Comparison of ENCODE assay signal across 7 cellular contexts in genomic region chr11:122690801-122691649, GRCh38. TPM values are rescaled to one million over a fixed set of nuclear protein-coding genes. Genes with fewer than 3 reads are reported as not detected.
DNase-seq lines count a peak whose midpoint lies in the region; ATAC-seq and TF ChIP-seq lines count a peak whose summit lies in the region.

No MANE protein-coding gene starts in this region.

- TF ChIP-seq CTCF in IMR-90 (conservative IDR thresholded peaks at IDR 0.05; ENCODE audit: low read depth, low read length) (no peak), stomach (IDR thresholded peaks at IDR 0.05) (no peak)

- H3K56ac ChIP-seq in IMR-90 (ENCODE audit: extremely low read depth, insufficient read depth, low read length): peak overlapping the region; percentile 25

- peaks cover 17% of the 10 kb centered on the region for H4K20me1 ChIP-seq in IMR-90 (ENCODE audit: insufficient read depth, low read length)

- H2AFZ ChIP-seq in IMR-90 (replicated peaks; ENCODE audit: low read length, poor library complexity): peak overlapping the region; percentile 46

- CTCF ChIA-PET in IMR-90 (lab: Yijun Ruan, JAX): interaction anchor here (0.6 kb wide), 2 partner anchors 27 to 594 kb away, joined by 3 to 4 read pairs; no protein-coding TSS in a partner anchor

- H3K4me1 ChIP-seq in IMR-90 (ENCODE audit: control insufficient read depth, insufficient read depth, low read length) (peaks cover 17% of the 10 kb centered on the region), stomach (peaks cover 0 to 25% (median 13%) of the 10 kb centered on the region in 4 donors)

- H2BK5ac ChIP-seq in IMR-90 (ENCODE audit: low read depth, low read length, poor library complexity, severe bottlenecking): peak overlapping the region; percentile 45

- H4K8ac ChIP-seq in IMR-90 (ENCODE audit: low read depth in 2 of 2, low read length in 2 of 2): peak overlapping the region; percentile 71 to 75

- H3K18ac ChIP-seq in IMR-90 (ENCODE audit: low read depth, low read length): peak overlapping the region; percentile 46

- DNase-seq in IMR-90 (peak; percentile 57), immature natural killer cell (peak in 1 of 3 donors; percentile 18), stomach (no peak), Ammon's horn (ENCODE audit: low spot score) (no peak), pons (ENCODE audit: low spot score) (no peak)
- DNase-seq in activated naive CD4-positive, alpha-beta T cell treated with anti-CD3 and anti-CD28 coated beads, Interleukin-2, amount 50 U/mL, for 72 hours (ENCODE audit: low spot score in 2 of 2): no peak

- H3K4ac ChIP-seq in IMR-90 (ENCODE audit: low read depth, low read length): peak overlapping the region; percentile 80

- peaks cover 37 to 75% of the 10 kb centered on the region in 2 experiments for H3K79me1 ChIP-seq in IMR-90 (ENCODE audit: low read depth in 1 of 2, low read length in 2 of 2)

- H2BK20ac ChIP-seq in IMR-90 (ENCODE audit: low read depth, low read length): peak overlapping the region; percentile 73; the same call in 1 of the 2 replicates

- 0 out of 3 replicates have a peak overlapping the region, but pooled peaks have one; percentile 2 for H2BK15ac ChIP-seq in IMR-90 (ENCODE audit: low read depth, low read length)

- H3K27me3 Mint-ChIP-seq in immature natural killer cell (ENCODE audit: low read depth in 3 of 3): peaks cover 0 to 2% (median 2%) of the 10 kb centered on the region in 3 donors

- H2AK9ac ChIP-seq in IMR-90 (replicated peaks; ENCODE audit: low read depth, low read length, poor library complexity): peak overlapping the region; percentile 88

- H3K9me1 ChIP-seq in IMR-90 (ENCODE audit: insufficient read depth, low read length): peaks cover 6% of the 10 kb centered on the region

- peak overlapping the region; percentile 29; the same call in 1 of the 2 replicates for H4K91ac ChIP-seq in IMR-90 (ENCODE audit: insufficient read depth, low read depth, low read length)

- H3K27me3 ChIP-seq in IMR-90 (ENCODE audit: control insufficient read depth, insufficient read depth, low read length) (no peaks in the 10 kb centered on the region), stomach (no peaks in the 10 kb centered on the region)

- TF ChIP-seq POLR2A in IMR-90 (IDR thresholded peaks at IDR 0.05; ENCODE audit: low read depth, low read length): no peak
- no peak for TF ChIP-seq POLR2A in stomach (IDR thresholded peaks at IDR 0.05)

- peak overlapping the region; percentile 69 for H2BK120ac ChIP-seq in IMR-90 (ENCODE audit: low read depth, low read length)

- H3K9me3 ChIP-seq in IMR-90 (ENCODE audit: control insufficient read depth, insufficient read depth, low read length) (no peaks in the 10 kb centered on the region), stomach (no peaks in the 10 kb centered on the region)

- ATAC-seq in IMR-90 (ENCODE audit: low read depth): peak; percentile 75
- ATAC-seq in activated naive CD4-positive, alpha-beta T cell treated with anti-CD3 and anti-CD28 coated beads, Interleukin-2, amount 50 U/mL, for 72 hours: peak; percentile 1 to 19
- no peak for ATAC-seq in GM21390 (IDR thresholded peaks at IDR 0.05; ENCODE audit: unreplicated experiment)

- H3K27ac ChIP-seq in IMR-90 (ENCODE audit: insufficient read depth, low read length) (peak overlapping the region; percentile 85; the same call in 1 of the 2 replicates), stomach (peak overlapping the region in 4 of 5 donors; percentile 49 to 74 (median 72))

- no peak for TF ChIP-seq RAD21 in IMR-90 (IDR thresholded peaks at IDR 0.05; ENCODE audit: low read length)

- H3K36me3 Mint-ChIP-seq in activated naive CD4-positive, alpha-beta T cell treated with anti-CD3 and anti-CD28 coated beads, Interleukin-2, amount 50 U/mL, for 72 hours: peaks cover 0 to 11% of the 10 kb centered on the region in 2 donors
- peaks cover 0 to 9% (median 3%) of the 10 kb centered on the region in 3 donors for H3K36me3 Mint-ChIP-seq in immature natural killer cell

- peak overlapping the region; percentile 67 for H3K23ac ChIP-seq in IMR-90 (ENCODE audit: low read depth, low read length)

- dilution Hi-C loops in IMR-90 (cut with HindIII; ENCODE audit: low sequenced_read_pairs, unreplicated experiment): no loop called here

- peak overlapping the region; percentile 53 to 82 (median 73) for H3K4me3 Mint-ChIP-seq in immature natural killer cell

- H3K9me3 Mint-ChIP-seq in activated naive CD4-positive, alpha-beta T cell treated with anti-CD3 and anti-CD28 coated beads, Interleukin-2, amount 50 U/mL, for 72 hours: peaks cover 3 to 4% of the 10 kb centered on the region in 2 donors
- no peaks in the 10 kb centered on the region for H3K9me3 Mint-ChIP-seq in immature natural killer cell

- 100% methylated on average over 1 of the region's 14 CpGs; no CpG with 5 or more reads in 1 of the 2 experiments for WGBS in IMR-90 (ENCODE audit: extremely low coverage in 2 of 2, insufficient read length in 1 of 2), 2 experiments
- 61 to 70% (median 66%) methylated on average over 14 of the region's 14 CpGs for WGBS in stomach, 5 donors

- H3K4me3 ChIP-seq in IMR-90 (ENCODE audit: insufficient read depth, low read depth, low read length) (no peak overlapping the region), stomach (peak overlapping the region; percentile 3 to 15 (median 6))

- peak overlapping the region; percentile 81 for H4K5ac ChIP-seq in IMR-90 (ENCODE audit: low read depth, low read length)

- H3K14ac ChIP-seq in IMR-90 (replicated peaks; ENCODE audit: low read depth, low read length): peak overlapping the region; percentile 47

- BruUV-seq in IMR-90 (replicated peaks; lab: Mats Ljungman, UMichigan): no TSS peak

- in situ Hi-C loops in IMR-90 (cut with MboI; ENCODE audit: low sequenced_read_pairs): loop anchor here (25.0 kb wide), 1 partner anchor 496 kb away; the partner anchor contains the start of gene CLMP

- peak overlapping the region; percentile 77; the same call in 1 of the 2 replicates for H2AK5ac ChIP-seq in IMR-90 (ENCODE audit: low read depth, low read length)

- intact Hi-C loops in IMR-90 (cut with micrococcal nuclease) (no loop called here), stomach (cut with DNase I; ENCODE audit: low total_unique reads) (no loop called here)

- H3K4me1 Mint-ChIP-seq in immature natural killer cell: peaks cover 52 to 73% of the 10 kb centered on the region in 2 donors

- peak overlapping the region; percentile 2 for H3K9ac ChIP-seq in IMR-90 (ENCODE audit: low read depth, low read length)

- H3K4me2 ChIP-seq in IMR-90 (ENCODE audit: low read depth, low read length): peak overlapping the region; percentile 62

- H3K36me3 ChIP-seq in IMR-90 (ENCODE audit: control insufficient read depth, insufficient read depth, low read length) (no peaks in the 10 kb centered on the region), stomach (no peaks in the 10 kb centered on the region)

- TF ChIP-seq EP300 in stomach (IDR thresholded peaks at IDR 0.05): no peak

- POLR2A ChIA-PET in IMR-90 (lab: Charles Lee; ENCODE audit: unreplicated experiment): interaction anchor here (0.6 to 0.9 kb wide), 4 partner anchors 35 to 823 kb away, joined by 3 to 4 read pairs (median 4); partner anchors contain the start of gene UBASH3B

- H3K27ac Mint-ChIP-seq in activated naive CD4-positive, alpha-beta T cell treated with anti-CD3 and anti-CD28 coated beads, Interleukin-2, amount 50 U/mL, for 72 hours: peak overlapping the region in 1 of 2 donors; percentile 78
- peak overlapping the region; percentile 81 to 92 (median 91) for H3K27ac Mint-ChIP-seq in immature natural killer cell

TF ChIP-seq in IMR-90, 13 proteins besides CTCF, POLR2A, EP300 and RAD21:
- no peak for TF ChIP-seq NFE2L2 (IDR thresholded peaks at IDR 0.05; ENCODE audit: low read depth, low read length)
- TF ChIP-seq MAZ (IDR thresholded peaks at IDR 0.05; ENCODE audit: borderline replicate concordance, low read depth, low read length): no peak
- TF ChIP-seq CHD1 (IDR thresholded peaks at IDR 0.05; ENCODE audit: low read depth, low read length): no peak
- TF ChIP-seq CEBPB (IDR thresholded peaks at IDR 0.05; ENCODE audit: low read depth, low read length): peak; percentile 16; the same call in 1 of the 2 replicates
- no peak for TF ChIP-seq BHLHE40 (IDR thresholded peaks at IDR 0.05; ENCODE audit: low read depth, low read length)
- no peak for TF ChIP-seq RFX5 (IDR thresholded peaks at IDR 0.05; ENCODE audit: low read depth, low read length)
- TF ChIP-seq FOS (IDR thresholded peaks at IDR 0.05; ENCODE audit: low read depth, low read length): no peak

RNA-seq across cellular contexts. Expression of gene UBASH3B, which starts 35.5 kb away (rescaled TPM):
- 48.0 and 48.6 TPM in 2 replicates for total RNA-seq in IMR-90 (2012; rRNA removed)
- 27.2 and 28.5 TPM in 2 replicates for polyA plus RNA-seq in IMR-90 (2012; rRNA removed)
- 21.2 and 31.1 TPM in 2 replicates for polyA plus RNA-seq in IMR-90 (2012; cell fraction: cytosol; rRNA removed)
- polyA plus RNA-seq in IMR-90 (2012; cell fraction: nucleus; rRNA removed; ENCODE audit: low replicate concordance): 23.4 and 27.3 TPM in 2 replicates
- 10 to 100 TPM; 11.6 to 26.0 TPM for total RNA-seq in activated naive CD4-positive, alpha-beta T cell treated with anti-CD3 and anti-CD28 coated beads, Interleukin-2, amount 50 U/mL, for 72 hours
- polyA plus RNA-seq in immature natural killer cell: 10 to 100 TPM in 1 of 3 donors, 1 to 10 TPM in 2; 7.5 to 17.5 (median 9.6) TPM
- 10 to 100 TPM in 2 of 5 donors, 1 to 10 TPM in 3; 2.9 to 60.5 (median 9.4) TPM for total RNA-seq in stomach
- 1 to 10 TPM in 2 of 3 donors, under 1 TPM in 1; 0.58 to 2.3 (median 1.8) TPM for polyA plus RNA-seq in stomach
